Comparison of ENCODE assay signal across 8 cellular contexts in the genomic region with DNA sequence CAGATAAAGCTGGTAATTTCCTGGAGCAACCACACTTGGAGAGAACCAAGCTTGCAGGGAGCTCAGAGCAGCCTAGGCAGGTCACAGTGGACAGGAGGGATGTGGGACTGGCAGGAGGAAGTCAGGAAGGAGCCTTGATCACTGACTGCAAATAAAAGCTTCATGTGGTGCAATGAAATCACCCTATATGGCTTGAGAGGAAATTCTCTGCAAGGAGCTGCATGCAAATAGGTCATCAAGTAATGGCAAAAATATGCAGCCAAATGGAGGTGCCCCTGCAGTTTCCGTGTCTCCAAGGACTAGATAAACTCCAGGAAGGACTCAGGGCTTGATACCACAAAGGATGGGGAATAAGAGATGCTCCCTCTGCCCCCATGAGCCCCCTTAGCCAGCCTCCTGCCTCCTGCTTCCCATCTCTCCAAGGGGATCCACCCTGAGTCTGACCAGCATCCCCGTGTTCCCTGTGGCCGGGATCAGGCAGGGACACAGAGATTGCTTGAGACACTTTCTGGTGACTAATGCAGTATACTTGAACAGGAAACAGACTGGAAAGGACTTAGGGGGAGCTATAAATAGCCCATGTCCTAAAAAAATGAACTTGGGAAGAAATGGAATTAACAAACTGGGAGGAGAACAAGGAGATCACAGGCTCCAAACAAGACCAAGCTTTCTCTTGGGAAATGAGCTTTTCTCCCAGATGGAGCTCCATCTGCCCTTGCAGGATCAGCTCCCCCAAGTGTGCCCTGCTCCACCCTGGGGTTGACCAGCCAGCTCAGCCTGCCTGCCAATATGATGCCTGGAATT. TPM values are rescaled to one million over a fixed set of nuclear protein-coding genes. Genes with fewer than 3 reads are reported as not detected.
DNase-seq lines count a peak whose midpoint lies in the region; ATAC-seq and TF ChIP-seq lines count a peak whose summit lies in the region.

No MANE protein-coding gene starts in this region.

- no peak for TF ChIP-seq CTCF in fibroblast of villous mesenchyme (IDR thresholded peaks at IDR 0.05; ENCODE audit: insufficient read depth, low read depth, low read length)

- ATAC-seq in HG03354 (IDR thresholded peaks at IDR 0.05; ENCODE audit: poor library complexity, severe bottlenecking, unreplicated experiment) = no peak

- peak; percentile 48 for DNase-seq in NOMO-1 treated with DMSO at 0.1 percent for 48 hours (lab: John Stamatoyannopoulos, UW; ENCODE audit: unreplicated experiment)
- DNase-seq in NOMO-1 treated with dmso at 0.1 percent for 144 hours (lab: John Stamatoyannopoulos, UW; ENCODE audit: unreplicated experiment) = no peak
- peak; percentile 54 for DNase-seq in T1000 (lab: John Stamatoyannopoulos, UW)
- DNase-seq in fibroblast of villous mesenchyme (ENCODE audit: low read depth) = peak; percentile 97
- DNase-seq in pulmonary artery endothelial cell (ENCODE audit: low read depth, low spot score) = peak; percentile 71
- no peak for DNase-seq in SHP77 (lab: John Stamatoyannopoulos, UW)
- no peak for DNase-seq in GM19240 (ENCODE audit: insufficient read length, low spot score)

- H3K4me3 ChIP-seq in fibroblast of villous mesenchyme (ENCODE audit: low read depth, low read length) = peak overlapping the region; percentile 25

RNA-seq across cellular contexts. Expression of a gene that starts 23.9 kb away (rescaled TPM):
- total RNA-seq in fibroblast of villous mesenchyme (164 and 323 TPM in 2 replicates), pulmonary artery endothelial cell (300 and 406 TPM in 2 replicates)

Comparison
In these comparisons a context has a peak if more than half of its experiments do, and no peak if none do; other contexts are left out.
1. DNase-seq: peak in NOMO-1 treated with DMSO at 0.1 percent for 48 hours (single experiment), T1000 (single experiment), fibroblast of villous mesenchyme (single experiment) and pulmonary artery endothelial cell (single experiment); none in NOMO-1 treated with dmso at 0.1 percent for 144 hours (single experiment), SHP77 (0 of 2) and GM19240 (single experiment).